ENCODE assay signal across 1 cellular context in genomic region chr22:25182131-25183110, GRCh38.
TF ChIP-seq lines count a peak whose summit lies in the region.

No MANE protein-coding gene starts in this region.

TF ChIP-seq in K562, 482 proteins besides CTCF, POLR2A, EP300 and RAD21:
- TF ChIP-seq ZNF512 (tag; IDR thresholded peaks at IDR 0.05) (peak; percentile 34; the same call in 1 of the 2 replicates), ADNP (tag; IDR thresholded peaks at IDR 0.05) (no peak), KLF16 (IDR thresholded peaks at IDR 0.05) (no peak)
- TF ChIP-seq, protein P1, sequence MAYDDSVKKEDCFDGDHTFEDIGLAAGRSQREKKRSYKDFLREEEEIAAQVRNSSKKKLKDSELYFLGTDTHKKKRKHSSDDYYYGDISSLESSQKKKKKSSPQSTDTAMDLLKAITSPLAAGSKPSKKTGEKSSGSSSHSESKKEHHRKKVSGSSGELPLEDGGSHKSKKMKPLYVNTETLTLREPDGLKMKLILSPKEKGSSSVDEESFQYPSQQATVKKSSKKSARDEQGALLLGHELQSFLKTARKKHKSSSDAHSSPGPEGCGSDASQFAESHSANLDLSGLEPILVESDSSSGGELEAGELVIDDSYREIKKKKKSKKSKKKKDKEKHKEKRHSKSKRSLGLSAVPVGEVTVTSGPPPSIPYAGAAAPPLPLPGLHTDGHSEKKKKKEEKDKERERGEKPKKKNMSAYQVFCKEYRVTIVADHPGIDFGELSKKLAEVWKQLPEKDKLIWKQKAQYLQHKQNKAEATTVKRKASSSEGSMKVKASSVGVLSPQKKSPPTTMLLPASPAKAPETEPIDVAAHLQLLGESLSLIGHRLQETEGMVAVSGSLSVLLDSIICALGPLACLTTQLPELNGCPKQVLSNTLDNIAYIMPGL (CRISPR knock-in tag; IDR thresholded peaks at IDR 0.05), result no peak
- TF ChIP-seq, protein P2, sequence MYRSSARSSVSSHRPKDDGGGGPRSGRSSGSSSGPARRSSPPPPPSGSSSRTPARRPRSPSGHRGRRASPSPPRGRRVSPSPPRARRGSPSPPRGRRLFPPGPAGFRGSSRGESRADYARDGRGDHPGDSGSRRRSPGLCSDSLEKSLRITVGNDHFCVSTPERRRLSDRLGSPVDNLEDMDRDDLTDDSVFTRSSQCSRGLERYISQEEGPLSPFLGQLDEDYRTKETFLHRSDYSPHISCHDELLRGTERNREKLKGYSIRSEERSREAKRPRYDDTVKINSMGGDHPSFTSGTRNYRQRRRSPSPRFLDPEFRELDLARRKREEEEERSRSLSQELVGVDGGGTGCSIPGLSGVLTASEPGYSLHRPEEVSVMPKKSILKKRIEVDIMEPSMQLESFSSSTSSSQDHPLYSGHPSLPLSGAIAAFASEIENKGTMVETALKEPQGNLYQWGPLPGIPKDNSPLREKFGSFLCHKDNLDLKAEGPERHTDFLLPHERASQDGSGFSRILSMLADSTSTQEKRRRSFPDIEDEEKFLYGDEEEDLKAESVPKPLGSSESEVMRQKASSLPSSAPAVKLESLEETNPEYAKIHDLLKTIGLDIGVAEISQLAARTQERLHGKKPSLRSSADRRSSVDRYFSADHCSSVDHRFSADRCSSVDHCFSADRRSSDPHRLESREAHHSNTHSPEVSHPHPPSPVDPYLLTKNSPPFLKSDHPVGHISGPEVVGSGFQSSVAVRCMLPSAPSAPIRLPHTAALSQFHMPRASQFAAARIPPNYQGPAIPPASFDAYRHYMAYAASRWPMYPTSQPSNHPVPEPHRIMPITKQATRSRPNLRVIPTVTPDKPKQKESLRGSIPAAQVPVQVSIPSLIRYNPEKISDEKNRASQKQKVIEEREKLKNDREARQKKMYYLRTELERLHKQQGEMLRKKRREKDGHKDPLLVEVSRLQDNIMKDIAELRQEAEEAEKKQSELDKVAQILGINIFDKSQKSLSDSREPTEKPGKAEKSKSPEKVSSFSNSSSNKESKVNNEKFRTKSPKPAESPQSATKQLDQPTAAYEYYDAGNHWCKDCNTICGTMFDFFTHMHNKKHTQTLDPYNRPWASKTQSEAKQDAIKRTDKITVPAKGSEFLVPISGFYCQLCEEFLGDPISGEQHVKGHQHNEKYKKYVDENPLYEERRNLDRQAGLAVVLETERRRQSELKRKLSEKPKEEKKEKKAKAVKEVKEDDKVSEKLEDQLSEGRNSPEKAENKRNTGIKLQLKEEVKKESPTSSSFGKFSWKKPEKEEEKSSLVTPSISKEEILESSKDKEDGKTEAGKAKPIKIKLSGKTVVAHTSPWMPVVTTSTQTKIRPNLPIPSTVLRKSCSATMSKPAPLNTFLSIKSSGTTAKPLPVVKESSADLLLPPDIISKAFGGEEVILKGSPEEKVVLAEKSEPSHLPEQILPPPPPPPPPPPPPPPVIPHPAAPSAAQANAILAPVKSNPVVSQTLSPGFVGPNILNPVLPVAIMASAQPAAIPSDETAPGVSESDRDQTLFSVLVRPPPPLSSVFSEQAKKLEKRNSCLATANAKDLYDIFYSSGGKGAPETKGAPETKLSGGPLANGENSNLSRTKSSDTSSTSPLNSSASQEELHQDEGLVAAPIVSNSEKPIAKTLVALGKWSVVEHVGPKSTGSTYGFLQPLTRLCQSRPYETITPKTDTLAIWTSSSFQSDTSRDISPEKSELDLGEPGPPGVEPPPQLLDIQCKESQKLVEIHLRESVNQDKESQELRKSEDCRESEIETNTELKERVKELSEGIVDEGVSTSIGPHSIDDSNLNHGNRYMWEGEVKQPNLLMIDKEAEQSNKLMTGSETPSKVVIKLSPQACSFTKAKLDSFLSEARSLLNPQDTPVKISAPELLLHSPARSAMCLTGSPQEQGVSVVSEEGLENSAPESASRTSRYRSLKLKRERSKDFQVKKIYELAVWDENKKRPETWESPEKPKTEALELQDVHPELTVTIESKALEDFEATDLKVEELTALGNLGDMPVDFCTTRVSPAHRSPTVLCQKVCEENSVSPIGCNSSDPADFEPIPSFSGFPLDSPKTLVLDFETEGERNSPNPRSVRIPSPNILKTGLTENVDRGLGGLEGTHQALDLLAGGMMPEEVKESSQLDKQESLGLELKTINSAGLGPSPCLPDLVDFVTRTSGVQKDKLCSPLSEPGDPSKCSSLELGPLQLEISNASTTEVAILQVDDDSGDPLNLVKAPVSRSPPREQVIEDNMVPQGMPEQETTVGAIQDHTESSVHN (IDR thresholded peaks at IDR 0.05; ENCODE audit: borderline replicate concordance in 1 of 2, low read depth in 1 of 2), result no peak
